ENCODE assay signal across 8 cellular contexts in the genomic region with DNA sequence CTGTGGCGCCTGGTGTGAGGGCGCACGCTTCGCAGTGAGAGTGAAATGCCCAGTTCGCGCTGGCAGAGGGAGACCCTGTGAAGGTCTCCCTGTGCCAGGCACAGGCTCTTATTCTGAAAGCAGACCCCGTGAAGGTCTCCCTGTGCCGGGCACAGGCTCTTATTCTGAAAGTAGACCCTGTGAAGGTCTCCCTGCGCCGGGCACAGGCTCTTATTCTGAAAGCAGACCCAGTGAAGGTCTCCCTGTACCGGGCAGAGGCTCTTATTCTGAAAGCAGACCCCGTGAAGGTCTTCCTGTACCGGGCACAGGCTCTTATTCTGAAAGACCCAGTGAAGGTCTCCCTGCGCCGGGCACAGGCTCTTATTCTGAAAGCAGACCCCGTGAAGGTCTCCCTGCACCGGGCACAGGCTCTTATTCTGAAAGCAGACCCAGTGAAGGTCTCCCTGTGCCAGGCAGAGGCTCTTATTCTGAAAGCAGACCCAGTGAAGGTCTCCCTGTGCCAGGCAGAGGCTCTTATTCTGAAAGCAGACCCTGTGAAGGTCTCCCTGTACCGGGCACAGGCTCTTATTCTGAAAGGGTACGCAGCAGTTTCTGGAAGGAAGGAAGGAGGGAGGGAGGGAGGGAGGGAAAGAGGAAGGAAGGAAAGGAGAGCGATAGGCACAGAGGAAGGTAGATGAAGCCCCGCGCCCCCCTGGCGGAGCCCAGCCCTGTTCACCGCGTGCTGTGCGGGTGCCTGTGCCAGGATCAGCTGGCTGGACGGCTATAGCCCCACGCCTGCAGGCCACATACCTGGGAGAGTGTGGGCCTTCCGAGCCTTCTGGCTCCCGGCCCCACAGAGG. TPM values are rescaled to one million over a fixed set of nuclear protein-coding genes. Genes with fewer than 3 reads are reported as not detected.
DNase-seq lines count a peak whose midpoint lies in the region; ATAC-seq and TF ChIP-seq lines count a peak whose summit lies in the region.

No MANE protein-coding gene starts in this region.

- H3K27me3 Mint-ChIP-seq in activated T-cell treated with anti-CD3 and anti-CD28 coated beads, Interleukin-2, amount 50 U/mL, for 4 hours (ENCODE audit: low read depth): no peaks in the 10 kb centered on the region
- H3K27me3 Mint-ChIP-seq in stimulated activated naive B cell treated with anti-CD40 and anti-IgM and Interleukin-4, amounts not matched to agents 10 μg/mL and 1 μg/mL and 100 μg/mL, for 72 hours: no peaks in the 10 kb centered on the region

- no peaks in the 10 kb centered on the region for H4K20me1 ChIP-seq in OCI-LY3 (ENCODE audit: insufficient read depth, low read length)

- H3K4me2 ChIP-seq in OCI-LY3 (ENCODE audit: low read length): peak overlapping the region; percentile 98

- 15% methylated on average over 28 of the region's 30 CpGs for WGBS in esophagus muscularis mucosa

- H3K27me3 ChIP-seq in HAP-1 (ENCODE audit: low read depth) (no peaks in the 10 kb centered on the region), OCI-LY3 (ENCODE audit: low read depth, low read length) (no peaks in the 10 kb centered on the region), esophagus muscularis mucosa (no peaks in the 10 kb centered on the region), muscle layer of colon (ENCODE audit: control insufficient read depth in 1 of 2, insufficient read depth in 2 of 2, low read length in 2 of 2) (no peaks in the 10 kb centered on the region)

- H3K4me3 ChIP-seq in HAP-1 (peak overlapping the region; percentile 29), OCI-LY3 (ENCODE audit: low read length) (peak overlapping the region; percentile 85), esophagus muscularis mucosa (peak overlapping the region; percentile 55 to 80 (median 64)), muscle layer of colon (ENCODE audit: low read depth in 1 of 2, low read length in 2 of 2) (peak overlapping the region; percentile 55 to 68)

- intact Hi-C loops in esophagus muscularis mucosa (cut with DNase I): loop anchor here (5.0 kb wide), 1 partner anchor 54 kb away; the partner anchor contains the start of gene WDR45B

- TF ChIP-seq CTCF in 22Rv1 (IDR thresholded peaks at IDR 0.05): no peak
- TF ChIP-seq CTCF in OCI-LY3 (IDR thresholded peaks at IDR 0.05; ENCODE audit: low read depth, low read length): no peak
- no peak for TF ChIP-seq CTCF in esophagus muscularis mucosa (IDR thresholded peaks at IDR 0.05)

- no peak for TF ChIP-seq EP300 in esophagus muscularis mucosa (IDR thresholded peaks at IDR 0.05)

- DNase-seq in HAP-1 (ENCODE audit: low spot score in 2 of 2): peak; percentile 59 to 75
- DNase-seq in activated T-cell treated with anti-CD3 and anti-CD28 coated beads, Interleukin-2, amount 50 U/mL, for 4 hours: peak; percentile 26
- no peak for DNase-seq in esophagus muscularis mucosa (ENCODE audit: extremely low spot score)
- peak; percentile 60 for DNase-seq in stimulated activated naive B cell treated with anti-CD40 and anti-IgM and Interleukin-4, amounts not matched to agents 10 μg/mL and 1 μg/mL and 100 μg/mL, for 72 hours
- no peak for DNase-seq in epidermal melanocyte (ENCODE audit: insufficient read length, low spot score)

- H3K79me2 ChIP-seq in OCI-LY3 (ENCODE audit: low read length): peaks cover 10% of the 10 kb centered on the region

- peak overlapping the region; percentile 93 for H3K27ac Mint-ChIP-seq in stimulated activated naive B cell treated with anti-CD40 and anti-IgM and Interleukin-4, amounts not matched to agents 10 μg/mL and 1 μg/mL and 100 μg/mL, for 72 hours

- H3K36me3 ChIP-seq in HAP-1 (replicated peaks): peaks cover 54% of the 10 kb centered on the region
- H3K36me3 ChIP-seq in OCI-LY3 (replicated peaks; ENCODE audit: low read depth, low read length): peaks cover 27% of the 10 kb centered on the region
- peaks cover 9 to 39% (median 31%) of the 10 kb centered on the region in 4 donors for H3K36me3 ChIP-seq in esophagus muscularis mucosa
- H3K36me3 ChIP-seq in muscle layer of colon (ENCODE audit: insufficient read depth, low read length): peaks cover 18% of the 10 kb centered on the region

- H3K36me3 Mint-ChIP-seq in activated T-cell treated with anti-CD3 and anti-CD28 coated beads, Interleukin-2, amount 50 U/mL, for 4 hours (ENCODE audit: insufficient read depth): no peaks in the 10 kb centered on the region
- H3K36me3 Mint-ChIP-seq in stimulated activated naive B cell treated with anti-CD40 and anti-IgM and Interleukin-4, amounts not matched to agents 10 μg/mL and 1 μg/mL and 100 μg/mL, for 72 hours: peaks cover 23 to 52% of the 10 kb centered on the region in 2 donors

- peak; percentile 44 to 57 for ATAC-seq in activated T-cell treated with anti-CD3 and anti-CD28 coated beads, Interleukin-2, amount 50 U/mL, for 4 hours
- peak; percentile 43 to 44 for ATAC-seq in stimulated activated naive B cell treated with anti-CD40 and anti-IgM and Interleukin-4, amounts not matched to agents 10 μg/mL and 1 μg/mL and 100 μg/mL, for 72 hours (replicated peaks)

- H3K9me3 ChIP-seq in HAP-1: no peaks in the 10 kb centered on the region
- H3K9me3 ChIP-seq in OCI-LY3 (ENCODE audit: insufficient read depth, low read length): no peaks in the 10 kb centered on the region
- no peaks in the 10 kb centered on the region for H3K9me3 ChIP-seq in esophagus muscularis mucosa
- no peaks in the 10 kb centered on the region for H3K9me3 ChIP-seq in muscle layer of colon (ENCODE audit: low read length)

- H3K4me1 Mint-ChIP-seq in activated T-cell treated with anti-CD3 and anti-CD28 coated beads, Interleukin-2, amount 50 U/mL, for 4 hours (ENCODE audit: low read depth): peaks cover 31% of the 10 kb centered on the region
- peaks cover 26 to 65% of the 10 kb centered on the region in 2 donors for H3K4me1 Mint-ChIP-seq in stimulated activated naive B cell treated with anti-CD40 and anti-IgM and Interleukin-4, amounts not matched to agents 10 μg/mL and 1 μg/mL and 100 μg/mL, for 72 hours

- H3K9ac ChIP-seq in OCI-LY3 (ENCODE audit: low read length) (peak overlapping the region; percentile 69), muscle layer of colon (ENCODE audit: low read length) (peak overlapping the region; percentile 66)

- peak overlapping the region; percentile 69 for H3K4me3 Mint-ChIP-seq in activated T-cell treated with anti-CD3 and anti-CD28 coated beads, Interleukin-2, amount 50 U/mL, for 4 hours
- H3K4me3 Mint-ChIP-seq in stimulated activated naive B cell treated with anti-CD40 and anti-IgM and Interleukin-4, amounts not matched to agents 10 μg/mL and 1 μg/mL and 100 μg/mL, for 72 hours: peak overlapping the region; percentile 74 to 80

- H3K27ac ChIP-seq in 22Rv1 (peak overlapping the region; percentile 88), OCI-LY3 (ENCODE audit: low read length) (peak overlapping the region; percentile 77), esophagus muscularis mucosa (replicated peaks in 1 of 4) (peak overlapping the region; percentile 87 to 96 (median 89)), muscle layer of colon (ENCODE audit: low read depth, low read length) (peak overlapping the region; percentile 79)

- H3K4me1 ChIP-seq in HAP-1 (peaks cover 4% of the 10 kb centered on the region), OCI-LY3 (ENCODE audit: low read length) (peaks cover 11% of the 10 kb centered on the region), esophagus muscularis mucosa (peaks cover 36 to 54% (median 45%) of the 10 kb centered on the region in 4 donors), muscle layer of colon (ENCODE audit: insufficient read depth, low read length) (peaks cover 32% of the 10 kb centered on the region)

- H3K9me3 Mint-ChIP-seq in activated T-cell treated with anti-CD3 and anti-CD28 coated beads, Interleukin-2, amount 50 U/mL, for 4 hours: no peaks in the 10 kb centered on the region
- H3K9me3 Mint-ChIP-seq in stimulated activated naive B cell treated with anti-CD40 and anti-IgM and Interleukin-4, amounts not matched to agents 10 μg/mL and 1 μg/mL and 100 μg/mL, for 72 hours: no peaks in the 10 kb centered on the region

- H2AFZ ChIP-seq in OCI-LY3 (ENCODE audit: low read depth, low read length): no peak overlapping the region

- in situ Hi-C loops in HAP-1 (cut with MboI; ENCODE audit: low sequenced_read_pairs): no loop called here

- TF ChIP-seq POLR2A in esophagus muscularis mucosa (IDR thresholded peaks at IDR 0.05; ENCODE audit: low read depth): no peak

RNA-seq across cellular contexts. Expression of gene WDR45B, which starts 55.3 kb away (rescaled TPM):
- total RNA-seq in activated T-cell treated with anti-CD3 and anti-CD28 coated beads, Interleukin-2, amount 50 U/mL, for 4 hours: 10 to 100 TPM; 47.1 to 52.5 (median 47.4) TPM
- 10 to 100 TPM; 57.3 to 81.4 (median 74.4) TPM for total RNA-seq in esophagus muscularis mucosa

Comparison
In these comparisons a context has a peak if more than half of its experiments do, and no peak if none do; other contexts are left out.
1. DNase-seq: peak in HAP-1 (2 of 2), activated T-cell treated with anti-CD3 and anti-CD28 coated beads, Interleukin-2, amount 50 U/mL, for 4 hours (single experiment) and stimulated activated naive B cell treated with anti-CD40 and anti-IgM and Interleukin-4, amounts not matched to agents 10 μg/mL and 1 μg/mL and 100 μg/mL, for 72 hours (single experiment); none in esophagus muscularis mucosa (single experiment) and epidermal melanocyte (single experiment).
2. H3K4me3 ChIP-seq: peak in every context shown above with its lines; median percentile 85 in OCI-LY3; 64 in esophagus muscularis mucosa; 62 in muscle layer of colon; 29 in HAP-1.
3. Peak in every context shown above with its lines, with median percentiles within 50 percentile points of each other: H3K27ac ChIP-seq.